ENCODE assay signal across 8 cellular contexts in the genomic region with DNA sequence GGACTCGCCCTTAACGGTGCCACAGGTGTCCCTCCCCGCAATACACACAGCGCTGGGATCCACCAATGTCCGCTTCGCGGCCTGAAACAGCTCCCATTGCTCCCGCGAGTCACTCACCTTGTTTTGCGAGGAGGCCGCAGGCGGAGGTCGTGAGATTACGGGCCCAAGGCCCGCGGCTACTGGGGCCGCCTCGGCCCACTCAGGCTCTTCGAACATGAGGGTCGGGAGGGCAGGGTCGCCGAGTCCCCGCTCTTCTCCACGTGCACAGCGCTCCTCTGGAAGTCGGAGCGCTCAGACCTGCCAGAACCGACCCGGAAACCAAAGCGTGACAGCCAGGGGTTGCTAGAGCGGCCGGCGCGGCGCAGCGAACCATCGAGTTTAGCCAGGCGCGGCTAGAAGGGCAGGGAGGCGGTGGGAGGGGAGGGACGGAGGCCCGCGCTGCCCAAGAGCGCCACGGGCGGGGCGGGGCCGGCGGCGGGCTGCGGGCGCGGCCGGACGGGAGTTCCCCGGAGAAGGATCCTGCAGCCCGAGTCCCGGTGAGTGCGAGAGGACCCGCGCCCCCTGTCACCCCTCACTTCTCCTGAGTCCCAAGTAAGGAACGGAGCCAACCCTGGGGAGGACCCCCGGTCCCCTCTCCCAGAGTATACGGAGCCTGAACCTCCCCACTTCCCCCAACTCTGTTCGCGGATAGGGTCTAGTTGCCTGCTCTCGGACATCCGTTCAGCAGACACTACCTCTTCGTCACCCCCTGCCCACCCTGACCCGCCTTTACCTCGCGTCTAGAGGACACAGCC. TPM values are rescaled to one million over a fixed set of nuclear protein-coding genes. Genes with fewer than 3 reads are reported as not detected.
DNase-seq lines count a peak whose midpoint lies in the region; ATAC-seq and TF ChIP-seq lines count a peak whose summit lies in the region.

A gene (plus strand): TSS at position 488 of the 794 bp plus-strand sequence. CDS start 498 bp downstream, outside the sequence.
A gene (minus strand): TSS at position 330 of the 794 bp plus-strand sequence. CDS start 114 bp downstream, at position 216.

- H3K9ac ChIP-seq in HUES6 (ENCODE audit: low read length) (peak within 1 kb of the TSS; percentile 96), OCI-LY3 (ENCODE audit: low read length) (peak within 1 kb of the TSS; percentile 98)

- TF ChIP-seq CTCF in OCI-LY3 (IDR thresholded peaks at IDR 0.05; ENCODE audit: low read depth, low read length): no peak; the same call in 1 of the 2 replicates

- H3K27ac ChIP-seq in HUES6 (ENCODE audit: low read depth, low read length) (peak within 1 kb of the TSS; percentile 65; the same call in 1 of the 2 replicates), OCI-LY3 (ENCODE audit: low read length) (peak within 1 kb of the TSS; percentile 70)

- H3K4me1 ChIP-seq in HUES6 (ENCODE audit: control insufficient read depth, insufficient read depth, low read length) (peaks cover 27% of the 10 kb centered on the region), OCI-LY3 (ENCODE audit: low read length) (peaks cover 50% of the 10 kb centered on the region), mononuclear cell (ENCODE audit: insufficient read depth, low read length) (peaks cover 62% of the 10 kb centered on the region)

- DNase-seq in D341Med (ENCODE audit: low spot score): peak; percentile 94
- DNase-seq in activated CD8-positive, alpha-beta memory T cell treated with anti-CD3 and anti-CD28 coated beads, Interleukin-2, amount 50 U/mL, for 48 hours: peak; percentile 93
- peak; percentile 85 for DNase-seq in epidermal melanocyte (ENCODE audit: insufficient read length, low spot score)
- DNase-seq in stimulated activated CD8-positive, alpha-beta memory T cell treated with anti-CD3 and anti-CD28 coated beads, Interleukin-2, amount 100 ng/mL, for 48 hours (ENCODE audit: low read depth in 2 of 2): peak; percentile 85 to 86

- peak within 1 kb of the TSS; percentile 98 for H3K4me2 ChIP-seq in OCI-LY3 (ENCODE audit: low read length)

- 0 out of 2 replicates have a peak, but pooled peaks cover 4% of the 10 kb centered on the region for H4K20me1 ChIP-seq in OCI-LY3 (ENCODE audit: insufficient read depth, low read length)

- ATAC-seq in GM21423 (IDR thresholded peaks at IDR 0.05; ENCODE audit: unreplicated experiment): peak; percentile 67

- H2AFZ ChIP-seq in OCI-LY3 (ENCODE audit: low read depth, low read length): peak within 1 kb of the TSS; percentile 84

- no peaks in the 10 kb centered on the region for H3K9me3 ChIP-seq in HUES6 (ENCODE audit: control insufficient read depth, insufficient read depth, low read depth, low read length)
- no peaks in the 10 kb centered on the region for H3K9me3 ChIP-seq in OCI-LY3 (ENCODE audit: insufficient read depth, low read length)
- no peaks in the 10 kb centered on the region for H3K9me3 ChIP-seq in mononuclear cell (ENCODE audit: low read depth, low read length)

- H3K79me2 ChIP-seq in OCI-LY3 (ENCODE audit: low read length): peaks cover 63% of the 10 kb centered on the region

- peaks cover 44% of the 10 kb centered on the region for H3K36me3 ChIP-seq in HUES6 (ENCODE audit: control insufficient read depth, insufficient read depth, low read length)
- peaks cover 40% of the 10 kb centered on the region for H3K36me3 ChIP-seq in OCI-LY3 (replicated peaks; ENCODE audit: low read depth, low read length)

- H3K27me3 ChIP-seq in HUES6 (ENCODE audit: control insufficient read depth, insufficient read depth, low read length) (no peaks in the 10 kb centered on the region), OCI-LY3 (ENCODE audit: low read depth, low read length) (no peaks in the 10 kb centered on the region), mononuclear cell (ENCODE audit: insufficient read depth, low read length) (no peaks in the 10 kb centered on the region)

- peak within 1 kb of the TSS; percentile 86 for H3K4me3 ChIP-seq in HUES6 (ENCODE audit: low read depth, low read length)
- peak within 1 kb of the TSS; percentile 99 for H3K4me3 ChIP-seq in OCI-LY3 (ENCODE audit: low read length)
- peak within 1 kb of the TSS; percentile 87 for H3K4me3 ChIP-seq in mononuclear cell (ENCODE audit: low read length)

RNA-seq across cellular contexts. Expression of the first gene that starts in this region (rescaled TPM):
- total RNA-seq in mononuclear cell: 45.5 TPM

RNA-seq across cellular contexts. Expression of the second gene that starts in this region (rescaled TPM):
- 19.0 TPM for total RNA-seq in mononuclear cell

Comparison
In these comparisons a context has a peak if more than half of its experiments do, and no peak if none do; other contexts are left out.
1. Peak in every context shown above with its lines: DNase-seq, ATAC-seq, H3K4me3 ChIP-seq and H3K27ac ChIP-seq.